In genomic region chr3:37907906-37908305, GRCh38 we compare ENCODE assay signal across 10 cellular contexts. TPM values are rescaled to one million over a fixed set of nuclear protein-coding genes. Genes with fewer than 3 reads are reported as not detected.
DNase-seq lines count a peak whose midpoint lies in the region; ATAC-seq and TF ChIP-seq lines count a peak whose summit lies in the region.
"Had no signal": no experiment of that assay in that cellular context is flagged by ENCODE, and none has a peak within 500 bp of the region (broad histone marks: within the 10 kb centered on the region; RNA-seq: fewer than 3 reads in every experiment).

No MANE protein-coding gene starts in this region.

- no peaks in the 10 kb centered on the region for H3K27me3 Mint-ChIP-seq in osteocyte (ENCODE audit: unreplicated experiment)

- H3K4me3 ChIP-seq in SJCRH30 (no peak overlapping the region), gastroesophageal sphincter (no peak overlapping the region), lower leg skin (ENCODE audit: low read depth, poor library complexity, severe bottlenecking) (no peak overlapping the region)

- peak; percentile 49 to 77 for DNase-seq in SJCRH30
- DNase-seq in osteocyte (ENCODE audit: extremely low spot score, unreplicated experiment): no peak
- DNase-seq in stimulated activated naive CD4-positive, alpha-beta T cell treated with Interleukin-2 at 50 U/mL for 16 hours (lab: John Stamatoyannopoulos, UW): no peak
- no peak for DNase-seq in CD1c-positive myeloid dendritic cell (ENCODE audit: extremely low spot score)
- no peak for DNase-seq in lower leg skin (ENCODE audit: low spot score in 2 of 2)
- DNase-seq: aorta had no signal

- H3K27me3 ChIP-seq in SJCRH30 (no peaks in the 10 kb centered on the region), gastroesophageal sphincter (no peaks in the 10 kb centered on the region)

- H3K4me3 Mint-ChIP-seq in osteocyte (ENCODE audit: unreplicated experiment): no peak overlapping the region
- H3K4me3 Mint-ChIP-seq: IgD-negative memory B cell had no signal

- peaks cover 14% of the 10 kb centered on the region for H3K36me3 Mint-ChIP-seq in osteocyte (ENCODE audit: unreplicated experiment)
- H3K36me3 Mint-ChIP-seq: IgD-negative memory B cell had no signal

- H3K36me3 ChIP-seq in SJCRH30 (no peaks in the 10 kb centered on the region), gastroesophageal sphincter (no peaks in the 10 kb centered on the region)

- TF ChIP-seq CTCF in osteocyte (IDR thresholded peaks at IDR 0.05) (no peak), gastroesophageal sphincter (IDR thresholded peaks at IDR 0.05) (no peak), lower leg skin (IDR thresholded peaks at IDR 0.05) (no peak)

- TF ChIP-seq POLR2A in gastroesophageal sphincter (IDR thresholded peaks at IDR 0.05) (no peak), lower leg skin (IDR thresholded peaks at IDR 0.05) (no peak)

- H3K4me1 Mint-ChIP-seq in osteocyte (ENCODE audit: unreplicated experiment): peaks cover 73% of the 10 kb centered on the region

- H3K4me1 ChIP-seq in SJCRH30 (peaks cover 25% of the 10 kb centered on the region), gastroesophageal sphincter (peaks cover 13 to 71% (median 36%) of the 10 kb centered on the region in 3 donors)

- intact Hi-C loops in lower leg skin (cut with DNase I; ENCODE audit: low total_unique reads): no loop called here

- H3K27ac Mint-ChIP-seq in osteocyte (ENCODE audit: unreplicated experiment): peak overlapping the region; percentile 67
- H3K27ac Mint-ChIP-seq: IgD-negative memory B cell had no signal

- peak; percentile 95 for ATAC-seq in GM18909 (IDR thresholded peaks at IDR 0.05; ENCODE audit: poor library complexity, unreplicated experiment)
- ATAC-seq in HG02798 (IDR thresholded peaks at IDR 0.05; ENCODE audit: poor library complexity, unreplicated experiment): peak; percentile 95
- ATAC-seq in gastroesophageal sphincter: no peak

- no peaks in the 10 kb centered on the region for H3K9me3 Mint-ChIP-seq in osteocyte (ENCODE audit: unreplicated experiment)

- no peak for TF ChIP-seq EP300 in gastroesophageal sphincter (IDR thresholded peaks at IDR 0.05)

- H3K27ac ChIP-seq in SJCRH30 (no peak overlapping the region), gastroesophageal sphincter (no peak overlapping the region)

- 67 to 71% methylated on average over 5 to 6 of the region's 6 CpGs for WGBS in gastroesophageal sphincter (ENCODE audit: low coverage in 1 of 2), 2 donors
- WGBS in lower leg skin, 2 donors: 58 to 60% methylated on average over 6 of the region's 6 CpGs

- H3K9me3 ChIP-seq in SJCRH30 (replicated peaks) (no peaks in the 10 kb centered on the region), gastroesophageal sphincter (no peaks in the 10 kb centered on the region)

RNA-seq across cellular contexts. Expression of gene CTDSPL, which starts 46.2 kb away (rescaled TPM):
- total RNA-seq in SJCRH30 (2014; rRNA removed; shearing (Covaris generic)): 6.7 and 7.7 TPM in 2 replicates
- 71.6 and 77.6 TPM in 2 replicates for total RNA-seq in osteocyte
- 10 to 100 TPM; 33.4 to 72.6 (median 54.0) TPM for total RNA-seq in gastroesophageal sphincter
- 10 to 100 TPM; 59.8 to 97.5 (median 94.6) TPM for total RNA-seq in lower leg skin

Comparison
In these comparisons a context has a peak if more than half of its experiments do, and no peak if none do; other contexts are left out.
1. DNase-seq: peak in SJCRH30 (2 of 2); none in osteocyte (single experiment), stimulated activated naive CD4-positive, alpha-beta T cell treated with Interleukin-2 at 50 U/mL for 16 hours (single experiment), CD1c-positive myeloid dendritic cell (single experiment) and lower leg skin (0 of 2).